Comparison of ENCODE assay signal across 25 cellular contexts in the genomic region with DNA sequence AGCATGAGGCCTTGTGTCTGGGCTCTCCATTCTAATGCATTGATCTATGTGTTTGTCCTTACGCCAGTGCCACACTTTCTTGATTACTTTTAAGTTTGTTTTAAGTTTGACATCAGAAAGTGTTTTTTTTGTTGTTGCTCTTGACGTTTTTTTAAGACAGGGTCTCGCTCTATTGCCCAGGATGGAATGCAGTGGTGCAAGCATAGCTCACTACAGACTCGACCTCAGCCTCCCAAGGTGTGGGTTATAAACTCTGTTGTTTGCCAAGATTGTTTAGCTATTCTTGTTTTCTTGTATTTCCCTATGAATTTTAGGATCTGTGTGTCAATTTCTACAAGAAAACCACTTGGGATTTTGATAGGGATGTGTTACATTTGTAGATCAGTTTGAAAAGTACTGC.
"Had no signal": no experiment of that assay in that cellular context is flagged by ENCODE, and none has a peak within 500 bp of the region (broad histone marks: within the 10 kb centered on the region; RNA-seq: fewer than 3 reads in every experiment).

No MANE protein-coding gene starts in this region.

- H3K27me3 Mint-ChIP-seq: dendritic cell treated with granulocyte-macrophage colony-stimulating factor and Interleukin-4, amounts not matched to agents 40 ng/mL and 50 ng/mL, for 4 days; effector memory CD8-positive, alpha-beta T cell; memory B cell had no signal

- DNase-seq: colonic mucosa; cortex of kidney; effector CD8-positive, alpha-beta T cell; effector memory CD8-positive, alpha-beta T cell; endodermal cell; erythroblast; esophagus squamous epithelium; foreskin fibroblast; foreskin melanocyte; gastrocnemius medialis; glutamatergic neuron; head of caudate nucleus; heart right ventricle; hippocampal formation; left colon; left lung; left ventricle myocardium superior; mammary epithelial cell; mesendoderm; midbrain had no signal

- H3K36me3 ChIP-seq: colonic mucosa had no signal

- H3K27ac Mint-ChIP-seq: dendritic cell treated with granulocyte-macrophage colony-stimulating factor and Interleukin-4, amounts not matched to agents 40 ng/mL and 50 ng/mL, for 4 days; effector memory CD8-positive, alpha-beta T cell; endodermal cell; memory B cell had no signal

- H3K4me3 ChIP-seq: colonic mucosa, esophagus squamous epithelium, gastrocnemius medialis, heart right ventricle, left lung, lung had no signal

- H3K27ac ChIP-seq: colonic mucosa, epithelial cell of prostate, esophagus squamous epithelium, gastrocnemius medialis, heart right ventricle, left lung had no signal

- H3K4me3 Mint-ChIP-seq: dendritic cell treated with granulocyte-macrophage colony-stimulating factor and Interleukin-4, amounts not matched to agents 40 ng/mL and 50 ng/mL, for 4 days; effector memory CD8-positive, alpha-beta T cell; endodermal cell; memory B cell had no signal

- H3K27me3 ChIP-seq: colonic mucosa, esophagus squamous epithelium, gastrocnemius medialis, heart right ventricle, left lung had no signal

- H3K9me3 ChIP-seq: colonic mucosa, esophagus squamous epithelium, gastrocnemius medialis, heart right ventricle, left lung had no signal

- ATAC-seq: effector memory CD8-positive, alpha-beta T cell; esophagus mucosa; gastrocnemius medialis; heart right ventricle; left colon; left lung; left ventricle myocardium superior had no signal
